8 cellular contexts compared by ENCODE assay signal in the genomic region with DNA sequence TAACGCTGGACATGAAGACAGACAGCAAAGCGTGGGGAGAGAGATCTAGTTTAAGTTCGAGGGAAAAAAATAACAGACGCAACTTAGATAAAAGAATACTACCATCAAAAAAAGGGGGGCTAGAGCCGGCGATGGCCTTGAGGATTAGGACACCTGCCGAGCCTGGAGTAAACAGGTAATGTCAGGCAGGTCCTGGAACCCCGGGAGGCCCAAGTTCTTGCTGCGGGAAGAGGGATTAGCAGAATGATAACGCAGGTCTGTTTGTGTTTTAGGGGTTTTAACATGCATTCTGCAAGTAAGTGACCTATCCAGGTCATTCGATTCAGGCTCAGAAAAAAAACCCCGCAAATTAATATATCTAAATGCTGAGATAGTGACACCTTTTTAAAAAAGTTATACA. TPM values are rescaled to one million over a fixed set of nuclear protein-coding genes. Genes with fewer than 3 reads are reported as not detected.
DNase-seq lines count a peak whose midpoint lies in the region; ATAC-seq and TF ChIP-seq lines count a peak whose summit lies in the region.

No MANE protein-coding gene starts in this region.

- H3K4me3 Mint-ChIP-seq in Caco-2 (ENCODE audit: unreplicated experiment): peak overlapping the region; percentile 72

- 4% methylated on average over 8 of the region's 12 CpGs for WGBS in HUES64
- 1 to 3% (median 2%) methylated on average over 12 of the region's 12 CpGs for WGBS in adrenal gland, 4 donors

- H3K9me3 ChIP-seq in Caco-2: no peaks in the 10 kb centered on the region
- no peaks in the 10 kb centered on the region for H3K9me3 ChIP-seq in HUES64 (ENCODE audit: insufficient read depth, low read depth, low read length)
- no peaks in the 10 kb centered on the region for H3K9me3 ChIP-seq in adrenal gland (replicated peaks in 1 of 3)

- no peaks in the 10 kb centered on the region for H3K27me3 ChIP-seq in Caco-2 (replicated peaks; ENCODE audit: control insufficient read depth, insufficient read depth, low read length)
- peaks cover 55% of the 10 kb centered on the region for H3K27me3 ChIP-seq in HUES64 (ENCODE audit: insufficient read depth, low read length)
- H3K27me3 ChIP-seq in adrenal gland: no peaks in the 10 kb centered on the region

- H3K4me1 ChIP-seq in Caco-2 (peaks cover 13% of the 10 kb centered on the region), HUES64 (ENCODE audit: insufficient read depth, low read length) (peaks cover 12% of the 10 kb centered on the region; the same call in 1 of the 2 replicates), adrenal gland (replicated peaks in 1 of 2) (peaks cover 0 to 24% of the 10 kb centered on the region in 2 donors)

- H3K36me3 Mint-ChIP-seq in Caco-2 (ENCODE audit: insufficient read depth, unreplicated experiment): peaks cover 11% of the 10 kb centered on the region

- H3K27me3 Mint-ChIP-seq in Caco-2 (ENCODE audit: insufficient read depth, unreplicated experiment): peaks cover 2% of the 10 kb centered on the region

- TSS peak; percentile 89 for BruUV-seq in Caco-2 (replicated peaks; lab: Mats Ljungman, UMichigan)

- H3K36me3 ChIP-seq in Caco-2 (ENCODE audit: control insufficient read depth, insufficient read depth, low read length) (no peaks in the 10 kb centered on the region), HUES64 (ENCODE audit: insufficient read depth, low read length) (no peaks in the 10 kb centered on the region), adrenal gland (replicated peaks in 1 of 2) (no peaks in the 10 kb centered on the region)

- peak overlapping the region; percentile 24 for H3K27ac Mint-ChIP-seq in Caco-2 (ENCODE audit: unreplicated experiment)

- peak overlapping the region; percentile 37; the same call in 1 of the 2 replicates for H3K9ac ChIP-seq in HUES64 (ENCODE audit: low read depth, low read length)

- H3K4me1 Mint-ChIP-seq in Caco-2 (ENCODE audit: low read depth, unreplicated experiment): no peaks in the 10 kb centered on the region

- peak in 1 of 2 experiments; percentile 27 for DNase-seq in Caco-2
- peak in 5 of 7 donors; percentile 4 to 61 (median 26) for DNase-seq in adrenal gland
- peak; percentile 37 for DNase-seq in left kidney (ENCODE audit: low read depth, low spot score)
- DNase-seq in superior temporal gyrus (ENCODE audit: extremely low spot score): peak; percentile 70
- DNase-seq in NCI-H2196 treated with DMSO at 0.1 percent for 48 hours (lab: John Stamatoyannopoulos, UW; ENCODE audit: unreplicated experiment): no peak
- DNase-seq in GM10248 (ENCODE audit: extremely low spot score): no peak

- peak overlapping the region; percentile 31; the same call in 1 of the 2 replicates for H3K27ac ChIP-seq in HUES64 (ENCODE audit: low read depth, low read length)
- H3K27ac ChIP-seq in adrenal gland: peak overlapping the region in 4 of 5 donors; percentile 49 to 89 (median 71)

- POLR2A ChIA-PET in Caco-2 (lab: Charles Lee): no interaction called here
- POLR2A ChIA-PET in GM10248 (lab: Yijun Ruan, JAX): no interaction called here

- TF ChIP-seq CTCF in Caco-2 (IDR thresholded peaks at IDR 0.05; ENCODE audit: insufficient read depth in 1 of 2, low read depth in 1 of 2, low read length in 1 of 2, severe bottlenecking in 1 of 2, unreplicated experiment in 1 of 2) (no peak), adrenal gland (IDR thresholded peaks at IDR 0.05) (no peak), GM10248 (IDR thresholded peaks at IDR 0.05; ENCODE audit: control extremely low read depth, extremely low read depth, low read depth, missing control alignments) (no peak)

- no peak for TF ChIP-seq POLR2A in adrenal gland (IDR thresholded peaks at IDR 0.05)

- intact Hi-C loops in Caco-2 (cut with micrococcal nuclease; ENCODE audit: unreplicated experiment): no loop called here
- intact Hi-C loops in adrenal gland (cut with DNase I): no loop called here

- H3K9me3 Mint-ChIP-seq in Caco-2 (ENCODE audit: unreplicated experiment): no peaks in the 10 kb centered on the region

- H3K4me3 ChIP-seq in Caco-2 (ENCODE audit: low read depth, low read length): peak overlapping the region; percentile 71
- H3K4me3 ChIP-seq in HUES64 (ENCODE audit: low read length): peak overlapping the region; percentile 78
- H3K4me3 ChIP-seq in adrenal gland: peak overlapping the region in 2 of 4 donors; percentile 71 to 95

- ATAC-seq in GM19397 (IDR thresholded peaks at IDR 0.05; ENCODE audit: unreplicated experiment): no peak

- CTCF ChIA-PET in Caco-2 (lab: Charles Lee): no interaction called here
- CTCF ChIA-PET in GM10248 (lab: Yijun Ruan, JAX): no interaction called here

RNA-seq across cellular contexts. Expression of a gene that starts 0.8 kb away (rescaled TPM):
- 3.1 and 4.0 TPM in 2 replicates for total RNA-seq in Caco-2 (2022)
- polyA plus RNA-seq in HUES64 (2013, experiment 1 of 2): 3.7 TPM
- 6.1 TPM for polyA plus RNA-seq in HUES64 (2013, experiment 2 of 2)
- total RNA-seq in adrenal gland: 1 to 10 TPM; 4.3 to 7.5 (median 4.9) TPM
- 1 to 10 TPM; 1.1 to 5.9 (median 1.4) TPM for polyA plus RNA-seq in adrenal gland

Comparison
In these comparisons a context has a peak if more than half of its experiments do, and no peak if none do; other contexts are left out.
1. DNase-seq: peak in adrenal gland (5 of 7), left kidney (single experiment) and superior temporal gyrus (single experiment); none in NCI-H2196 treated with DMSO at 0.1 percent for 48 hours (single experiment) and GM10248 (single experiment).